20 cellular contexts compared by ENCODE assay signal in genomic region chr3:159892801-159893200, GRCh38. TPM values are rescaled to one million over a fixed set of nuclear protein-coding genes. Genes with fewer than 3 reads are reported as not detected.
"Had no signal": no experiment of that assay in that cellular context is flagged by ENCODE, and none has a peak within 500 bp of the region (broad histone marks: within the 10 kb centered on the region; RNA-seq: fewer than 3 reads in every experiment).

No MANE protein-coding gene starts in this region.

- H3K27me3 ChIP-seq: cardiac muscle cell, colonic mucosa, esophagus muscularis mucosa, gastroesophageal sphincter, sigmoid colon, upper lobe of left lung had no signal

- H3K27ac Mint-ChIP-seq: activated naive CD8-positive, alpha-beta T cell; activated T-helper 2 cell treated with anti-CD3 and anti-CD28 coated beads, Interferon-gamma antibody, Interleukin-2, Interleukin-4, amounts not matched to agents 10 μg/mL and 5 μg/mL and 100 μg/mL, durations not matched to agents 14 hours and 24 hours and 36 hours; naive thymus-derived CD4-positive, alpha-beta T cell had no signal

- H3K4me1 Mint-ChIP-seq: naive thymus-derived CD4-positive, alpha-beta T cell had no signal

- ATAC-seq: activated T-cell treated with anti-CD3 and anti-CD28 coated beads, Interleukin-2, amount 50 U/mL, for 4 hours; gastroesophageal sphincter; left colon; naive thymus-derived CD4-positive, alpha-beta T cell had no signal

- H3K36me3 Mint-ChIP-seq: activated naive CD8-positive, alpha-beta T cell; naive thymus-derived CD4-positive, alpha-beta T cell had no signal

- H3K4me3 Mint-ChIP-seq: activated naive CD8-positive, alpha-beta T cell; activated T-cell treated with anti-CD3 and anti-CD28 coated beads, Interleukin-2, amount 50 U/mL, for 4 hours; naive thymus-derived CD4-positive, alpha-beta T cell; neural crest cell had no signal

- H3K9me3 ChIP-seq: colonic mucosa, esophagus muscularis mucosa, gastroesophageal sphincter, lower lobe of right lung, sigmoid colon, upper lobe of left lung had no signal

- H3K9me3 Mint-ChIP-seq: activated T-cell treated with anti-CD3 and anti-CD28 coated beads, Interleukin-2, amount 50 U/mL, for 4 hours; activated T-helper 2 cell treated with anti-CD3 and anti-CD28 coated beads, Interferon-gamma antibody, Interleukin-2, Interleukin-4, amounts not matched to agents 10 μg/mL and 5 μg/mL and 100 μg/mL, durations not matched to agents 14 hours and 24 hours and 36 hours; naive thymus-derived CD4-positive, alpha-beta T cell; neural crest cell had no signal

- H3K4me1 ChIP-seq: colonic mucosa had no signal

- H3K4me3 ChIP-seq: cardiac muscle cell, colonic mucosa, esophagus muscularis mucosa, gastroesophageal sphincter, lower lobe of right lung, sigmoid colon, upper lobe of left lung had no signal

- H3K27ac ChIP-seq: cardiac muscle cell, colonic mucosa, gastroesophageal sphincter, lower lobe of right lung, upper lobe of left lung had no signal

- H3K36me3 ChIP-seq: colonic mucosa had no signal

- DNase-seq: activated CD4-positive, alpha-beta T cell treated with anti-CD3 and anti-CD28 coated beads, Interleukin-2, amount 50 U/mL, for 48 hours; activated CD8-positive, alpha-beta memory T cell treated with anti-CD3 and anti-CD28 coated beads, Interleukin-2, amount 50 U/mL, for 48 hours; activated naive CD4-positive, alpha-beta T cell; activated T-cell treated with anti-CD3 and anti-CD28 coated beads, Interleukin-2, amount 50 U/mL, for 4 hours; colonic mucosa; islet precursor cell; left colon; lower lobe of right lung; naive thymus-derived CD4-positive, alpha-beta T cell; sigmoid colon; stimulated activated CD4-positive, alpha-beta T cell treated with anti-CD3 and anti-CD28 coated beads, Interleukin-4, amount 100 ng/mL, for 1 hour; stimulated activated naive CD4-positive, alpha-beta T cell; T-helper 1 cell had no signal

RNA-seq across cellular contexts. Expression of gene SCHIP1, which starts 53.1 kb away (rescaled TPM):
- total RNA-seq: activated T-cell treated with anti-CD3 and anti-CD28 coated beads, Interleukin-2, amount 50 U/mL, for 4 hours; naive thymus-derived CD4-positive, alpha-beta T cell had no signal
- polyA plus RNA-seq: naive thymus-derived CD4-positive, alpha-beta T cell had no signal
